Comparison of ENCODE assay signal across 1 cellular context in genomic region chr2:217903859-217904613, GRCh38.
A peak's percentile ranks its signal among the peaks of the same experiment; 100 is the strongest.
TF ChIP-seq lines count a peak whose summit lies in the region.

No MANE protein-coding gene starts in this region.

TF ChIP-seq in HepG2, 621 proteins besides CTCF, POLR2A, EP300 and RAD21 (continued from another document):
- peak; percentile 57; the same call in 1 of the 2 replicates for TF ChIP-seq ERF (CRISPR knock-in tag; IDR thresholded peaks at IDR 0.05)
- TF ChIP-seq ZNF776 (CRISPR knock-in tag; IDR thresholded peaks at IDR 0.05): peak; percentile 60; the same call in 1 of the 2 replicates
- TF ChIP-seq ZFP90 (CRISPR knock-in tag; IDR thresholded peaks at IDR 0.05; ENCODE audit: borderline replicate concordance): peak; percentile 56; the same call in 1 of the 2 replicates
- peak; percentile 81; the same call in 1 of the 2 replicates for TF ChIP-seq ZNF318 (CRISPR knock-in tag; IDR thresholded peaks at IDR 0.05)
- no peak for TF ChIP-seq GTF3A (CRISPR knock-in tag; conservative IDR thresholded peaks at IDR 0.05)
- TF ChIP-seq CBX1 (IDR thresholded peaks at IDR 0.05; ENCODE audit: low read depth): no peak
- 0 out of 2 replicates have a peak, but pooled peaks have one; percentile 64 for TF ChIP-seq MEIS1 (CRISPR knock-in tag; IDR thresholded peaks at IDR 0.05; ENCODE audit: borderline replicate concordance)
- TF ChIP-seq ZKSCAN5 (CRISPR knock-in tag; IDR thresholded peaks at IDR 0.05): no peak
- TF ChIP-seq, protein P1, sequence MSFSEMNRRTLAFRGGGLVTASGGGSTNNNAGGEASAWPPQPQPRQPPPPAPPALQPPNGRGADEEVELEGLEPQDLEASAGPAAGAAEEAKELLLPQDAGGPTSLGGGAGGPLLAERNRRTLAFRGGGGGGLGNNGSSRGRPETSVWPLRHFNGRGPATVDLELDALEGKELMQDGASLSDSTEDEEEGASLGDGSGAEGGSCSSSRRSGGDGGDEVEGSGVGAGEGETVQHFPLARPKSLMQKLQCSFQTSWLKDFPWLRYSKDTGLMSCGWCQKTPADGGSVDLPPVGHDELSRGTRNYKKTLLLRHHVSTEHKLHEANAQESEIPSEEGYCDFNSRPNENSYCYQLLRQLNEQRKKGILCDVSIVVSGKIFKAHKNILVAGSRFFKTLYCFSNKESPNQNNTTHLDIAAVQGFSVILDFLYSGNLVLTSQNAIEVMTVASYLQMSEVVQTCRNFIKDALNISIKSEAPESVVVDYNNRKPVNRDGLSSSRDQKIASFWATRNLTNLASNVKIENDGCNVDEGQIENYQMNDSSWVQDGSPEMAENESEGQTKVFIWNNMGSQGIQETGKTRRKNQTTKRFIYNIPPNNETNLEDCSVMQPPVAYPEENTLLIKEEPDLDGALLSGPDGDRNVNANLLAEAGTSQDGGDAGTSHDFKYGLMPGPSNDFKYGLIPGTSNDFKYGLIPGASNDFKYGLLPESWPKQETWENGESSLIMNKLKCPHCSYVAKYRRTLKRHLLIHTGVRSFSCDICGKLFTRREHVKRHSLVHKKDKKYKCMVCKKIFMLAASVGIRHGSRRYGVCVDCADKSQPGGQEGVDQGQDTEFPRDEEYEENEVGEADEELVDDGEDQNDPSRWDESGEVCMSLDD (CRISPR knock-in tag; IDR thresholded peaks at IDR 0.05; ENCODE audit: borderline replicate concordance): peak; percentile 68; the same call in 1 of the 2 replicates
- TF ChIP-seq ZFYVE20 (CRISPR knock-in tag; IDR thresholded peaks at IDR 0.05; ENCODE audit: borderline replicate concordance, low read depth): no peak
- 0 out of 2 replicates have a peak, but pooled peaks have one; percentile 8 for TF ChIP-seq ZFP37 (CRISPR knock-in tag; IDR thresholded peaks at IDR 0.05; ENCODE audit: borderline replicate concordance)
- peak; percentile 38; the same call in 1 of the 2 replicates for TF ChIP-seq BRD4 (CRISPR knock-in tag; IDR thresholded peaks at IDR 0.05)
- no peak for TF ChIP-seq ZNF597 (CRISPR knock-in tag; IDR thresholded peaks at IDR 0.05)
- TF ChIP-seq MXD1 (CRISPR knock-in tag; IDR thresholded peaks at IDR 0.05): peak; percentile 80; the same call in 1 of the 2 replicates
- peak; percentile 62; the same call in 1 of the 2 replicates for TF ChIP-seq ZNF451 (CRISPR knock-in tag; IDR thresholded peaks at IDR 0.05)
- TF ChIP-seq, protein P2, sequence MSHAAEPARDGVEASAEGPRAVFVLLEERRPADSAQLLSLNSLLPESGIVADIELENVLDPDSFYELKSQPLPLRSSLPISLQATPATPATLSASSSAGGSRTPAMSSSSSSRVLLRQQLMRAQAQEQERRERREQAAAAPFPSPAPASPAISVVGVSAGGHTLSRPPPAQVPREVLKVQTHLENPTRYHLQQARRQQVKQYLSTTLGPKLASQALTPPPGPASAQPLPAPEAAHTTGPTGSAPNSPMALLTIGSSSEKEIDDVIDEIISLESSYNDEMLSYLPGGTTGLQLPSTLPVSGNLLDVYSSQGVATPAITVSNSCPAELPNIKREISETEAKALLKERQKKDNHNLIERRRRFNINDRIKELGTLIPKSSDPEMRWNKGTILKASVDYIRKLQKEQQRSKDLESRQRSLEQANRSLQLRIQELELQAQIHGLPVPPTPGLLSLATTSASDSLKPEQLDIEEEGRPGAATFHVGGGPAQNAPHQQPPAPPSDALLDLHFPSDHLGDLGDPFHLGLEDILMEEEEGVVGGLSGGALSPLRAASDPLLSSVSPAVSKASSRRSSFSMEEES (CRISPR knock-in tag; IDR thresholded peaks at IDR 0.05): no peak
- peak; percentile 58; the same call in 1 of the 2 replicates for TF ChIP-seq STAT6 (CRISPR knock-in tag; IDR thresholded peaks at IDR 0.05; ENCODE audit: borderline replicate concordance)
- TF ChIP-seq CBX2 (IDR thresholded peaks at IDR 0.05; ENCODE audit: low read depth, low read length): no peak
- TF ChIP-seq CBX2 (CRISPR knock-in tag; IDR thresholded peaks at IDR 0.05; ENCODE audit: low read depth): 0 out of 2 replicates have a peak, but pooled peaks have one; percentile 38
- no peak for TF ChIP-seq RARG (CRISPR knock-in tag; IDR thresholded peaks at IDR 0.05; ENCODE audit: low read depth)
- no peak for TF ChIP-seq ZNF382 (CRISPR knock-in tag; IDR thresholded peaks at IDR 0.05; ENCODE audit: borderline replicate concordance)
- TF ChIP-seq ATF7-NPFF (CRISPR knock-in tag; IDR thresholded peaks at IDR 0.05; ENCODE audit: low read depth): 0 out of 2 replicates have a peak, but pooled peaks have one; percentile 9
- TF ChIP-seq ZNF746 (CRISPR knock-in tag; IDR thresholded peaks at IDR 0.05): peak; percentile 55; the same call in 1 of the 2 replicates
- no peak for TF ChIP-seq FOXP1 (IDR thresholded peaks at IDR 0.05)
- no peak; the same call in 1 of the 2 replicates for TF ChIP-seq FOXP1 (CRISPR knock-in tag; IDR thresholded peaks at IDR 0.05)
- TF ChIP-seq, protein P3, sequence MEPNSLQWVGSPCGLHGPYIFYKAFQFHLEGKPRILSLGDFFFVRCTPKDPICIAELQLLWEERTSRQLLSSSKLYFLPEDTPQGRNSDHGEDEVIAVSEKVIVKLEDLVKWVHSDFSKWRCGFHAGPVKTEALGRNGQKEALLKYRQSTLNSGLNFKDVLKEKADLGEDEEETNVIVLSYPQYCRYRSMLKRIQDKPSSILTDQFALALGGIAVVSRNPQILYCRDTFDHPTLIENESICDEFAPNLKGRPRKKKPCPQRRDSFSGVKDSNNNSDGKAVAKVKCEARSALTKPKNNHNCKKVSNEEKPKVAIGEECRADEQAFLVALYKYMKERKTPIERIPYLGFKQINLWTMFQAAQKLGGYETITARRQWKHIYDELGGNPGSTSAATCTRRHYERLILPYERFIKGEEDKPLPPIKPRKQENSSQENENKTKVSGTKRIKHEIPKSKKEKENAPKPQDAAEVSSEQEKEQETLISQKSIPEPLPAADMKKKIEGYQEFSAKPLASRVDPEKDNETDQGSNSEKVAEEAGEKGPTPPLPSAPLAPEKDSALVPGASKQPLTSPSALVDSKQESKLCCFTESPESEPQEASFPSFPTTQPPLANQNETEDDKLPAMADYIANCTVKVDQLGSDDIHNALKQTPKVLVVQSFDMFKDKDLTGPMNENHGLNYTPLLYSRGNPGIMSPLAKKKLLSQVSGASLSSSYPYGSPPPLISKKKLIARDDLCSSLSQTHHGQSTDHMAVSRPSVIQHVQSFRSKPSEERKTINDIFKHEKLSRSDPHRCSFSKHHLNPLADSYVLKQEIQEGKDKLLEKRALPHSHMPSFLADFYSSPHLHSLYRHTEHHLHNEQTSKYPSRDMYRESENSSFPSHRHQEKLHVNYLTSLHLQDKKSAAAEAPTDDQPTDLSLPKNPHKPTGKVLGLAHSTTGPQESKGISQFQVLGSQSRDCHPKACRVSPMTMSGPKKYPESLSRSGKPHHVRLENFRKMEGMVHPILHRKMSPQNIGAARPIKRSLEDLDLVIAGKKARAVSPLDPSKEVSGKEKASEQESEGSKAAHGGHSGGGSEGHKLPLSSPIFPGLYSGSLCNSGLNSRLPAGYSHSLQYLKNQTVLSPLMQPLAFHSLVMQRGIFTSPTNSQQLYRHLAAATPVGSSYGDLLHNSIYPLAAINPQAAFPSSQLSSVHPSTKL (CRISPR knock-in tag; IDR thresholded peaks at IDR 0.05): peak; percentile 47; the same call in 1 of the 2 replicates
- no peak for TF ChIP-seq TRIM24 (CRISPR knock-in tag; IDR thresholded peaks at IDR 0.05)
- TF ChIP-seq NONO (IDR thresholded peaks at IDR 0.05): no peak
- 0 out of 2 replicates have a peak, but pooled peaks have one; percentile 38 for TF ChIP-seq NONO (CRISPR knock-in tag; conservative IDR thresholded peaks at IDR 0.05)
- TF ChIP-seq SMAD1 (CRISPR knock-in tag; IDR thresholded peaks at IDR 0.05; ENCODE audit: borderline replicate concordance, low read depth): peak; percentile 42; the same call in 1 of the 2 replicates
- peak; percentile 84; the same call in 1 of the 2 replicates for TF ChIP-seq NAIF1 (CRISPR knock-in tag; IDR thresholded peaks at IDR 0.05; ENCODE audit: borderline replicate concordance)
- peak; percentile 59; the same call in 1 of the 2 replicates for TF ChIP-seq ATF1 (CRISPR knock-in tag; IDR thresholded peaks at IDR 0.05)
- TF ChIP-seq STAT5B (CRISPR knock-in tag; IDR thresholded peaks at IDR 0.05): peak; percentile 81; the same call in 1 of the 2 replicates
